In the genomic region with DNA sequence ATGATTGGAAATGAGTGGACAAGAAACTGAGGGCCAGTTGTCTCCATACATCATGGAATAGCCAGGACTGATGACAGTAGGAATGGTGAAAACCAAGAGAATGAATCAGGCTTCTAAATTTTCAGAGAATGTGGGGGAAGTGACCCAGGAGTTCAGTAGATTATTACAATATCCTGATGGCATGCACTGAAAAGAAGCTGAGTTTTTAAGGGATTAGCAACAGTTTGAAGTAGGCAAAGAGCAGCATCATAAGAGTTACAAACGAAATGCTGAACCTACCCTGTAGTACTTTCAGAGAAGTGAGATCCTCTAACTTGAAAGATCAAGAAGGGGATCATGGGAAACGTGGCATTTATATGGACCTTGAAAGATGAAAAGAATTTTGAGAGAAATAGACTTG, we compare ENCODE assay signal across 11 cellular contexts.
DNase-seq lines count a peak whose midpoint lies in the region; ATAC-seq and TF ChIP-seq lines count a peak whose summit lies in the region.
"Had no signal": no experiment of that assay in that cellular context is flagged by ENCODE, and none has a peak within 500 bp of the region (broad histone marks: within the 10 kb centered on the region; RNA-seq: fewer than 3 reads in every experiment).

No MANE protein-coding gene starts in this region.

- no peaks in the 10 kb centered on the region for H3K36me3 Mint-ChIP-seq in nephron (ENCODE audit: low read depth)

- no peaks in the 10 kb centered on the region for H3K36me3 ChIP-seq in brain microvascular endothelial cell (replicated peaks)
- H3K36me3 ChIP-seq: suprapubic skin had no signal

- H3K4me3 Mint-ChIP-seq in nephron: no peak overlapping the region

- DNase-seq in AG08395 (ENCODE audit: low spot score): peak; percentile 52
- DNase-seq in HS-5 (ENCODE audit: low read depth): peak; percentile 74
- DNase-seq in brain microvascular endothelial cell: peak; percentile 60
- no peak for DNase-seq in GM13977 (ENCODE audit: low spot score)
- no peak for DNase-seq in substantia nigra (lab: John Stamatoyannopoulos, UW)
- DNase-seq in NCI-H146 treated with DMSO at 0.1 percent for 48 hours (lab: John Stamatoyannopoulos, UW; ENCODE audit: unreplicated experiment): no peak
- no peak for DNase-seq in stimulated activated naive CD8-positive, alpha-beta T cell treated with anti-CD3 and anti-CD28 coated beads, Interleukin-15, Interleukin-2, amounts not matched to agents 100 U/mL and 50 U/mL, for 24 hours
- DNase-seq: NCI-H2029 treated with DMSO at 0.1 percent for 48 hours had no signal

- H3K27ac ChIP-seq in brain microvascular endothelial cell (peak overlapping the region; percentile 66), substantia nigra (ENCODE audit: low read depth, low read length, poor library complexity, severe bottlenecking) (no peak overlapping the region)

- no peak for ATAC-seq in stimulated activated naive CD8-positive, alpha-beta T cell treated with anti-CD3 and anti-CD28 coated beads, Interleukin-15, Interleukin-2, amounts not matched to agents 100 U/mL and 50 U/mL, for 24 hours

- no peaks in the 10 kb centered on the region for H3K27me3 Mint-ChIP-seq in nephron (ENCODE audit: low read depth)

- no peaks in the 10 kb centered on the region for H3K27me3 ChIP-seq in brain microvascular endothelial cell (replicated peaks)

- H3K9me3 Mint-ChIP-seq in nephron: no peaks in the 10 kb centered on the region
- H3K9me3 Mint-ChIP-seq: activated T-helper 2 cell treated with anti-CD3 and anti-CD28 coated beads, Interferon-gamma antibody, Interleukin-2, Interleukin-4, amounts not matched to agents 10 μg/mL and 5 μg/mL and 100 μg/mL, durations not matched to agents 14 hours and 24 hours and 36 hours had no signal

- no peak overlapping the region for H3K4me3 ChIP-seq in brain microvascular endothelial cell (ENCODE audit: low read depth, low read length)
- H3K4me3 ChIP-seq: suprapubic skin had no signal

- peak overlapping the region; percentile 66 to 92 (median 91) for H3K27ac Mint-ChIP-seq in nephron
- H3K27ac Mint-ChIP-seq: activated T-helper 2 cell treated with anti-CD3 and anti-CD28 coated beads, Interferon-gamma antibody, Interleukin-2, Interleukin-4, amounts not matched to agents 10 μg/mL and 5 μg/mL and 100 μg/mL, durations not matched to agents 14 hours and 24 hours and 36 hours had no signal

- peaks cover 19% of the 10 kb centered on the region for H3K4me1 Mint-ChIP-seq in nephron

- in situ Hi-C loops in brain microvascular endothelial cell (cut with HindIII; ENCODE audit: low pct_ligation_motif_present, low sequenced_read_pairs) (no loop called here), GM13977 (cut with MboI; ENCODE audit: low pct_unique_long_range_greater_than_20kb, low sequenced_read_pairs, unreplicated experiment) (loop anchor here (10.0 kb wide), 1 partner anchor 135 kb away; no protein-coding TSS in a partner anchor)

- TF ChIP-seq CTCF in brain microvascular endothelial cell (IDR thresholded peaks at IDR 0.05; ENCODE audit: low read depth, low read length, missing control alignments): no peak
- TF ChIP-seq CTCF in nephron (IDR thresholded peaks at IDR 0.05; ENCODE audit: unreplicated experiment in 3 of 3): no peak
- TF ChIP-seq CTCF in GM13977 (IDR thresholded peaks at IDR 0.05; ENCODE audit: extremely low read depth, insufficient read depth, missing control alignments): no peak

Comparison
In these comparisons a context has a peak if more than half of its experiments do, and no peak if none do; other contexts are left out.
1. DNase-seq: peak in AG08395 (single experiment), HS-5 (single experiment) and brain microvascular endothelial cell (single experiment); none in GM13977 (single experiment), substantia nigra (0 of 49), NCI-H146 treated with DMSO at 0.1 percent for 48 hours (single experiment) and stimulated activated naive CD8-positive, alpha-beta T cell treated with anti-CD3 and anti-CD28 coated beads, Interleukin-15, Interleukin-2, amounts not matched to agents 100 U/mL and 50 U/mL, for 24 hours (single experiment).